In the genomic region with DNA sequence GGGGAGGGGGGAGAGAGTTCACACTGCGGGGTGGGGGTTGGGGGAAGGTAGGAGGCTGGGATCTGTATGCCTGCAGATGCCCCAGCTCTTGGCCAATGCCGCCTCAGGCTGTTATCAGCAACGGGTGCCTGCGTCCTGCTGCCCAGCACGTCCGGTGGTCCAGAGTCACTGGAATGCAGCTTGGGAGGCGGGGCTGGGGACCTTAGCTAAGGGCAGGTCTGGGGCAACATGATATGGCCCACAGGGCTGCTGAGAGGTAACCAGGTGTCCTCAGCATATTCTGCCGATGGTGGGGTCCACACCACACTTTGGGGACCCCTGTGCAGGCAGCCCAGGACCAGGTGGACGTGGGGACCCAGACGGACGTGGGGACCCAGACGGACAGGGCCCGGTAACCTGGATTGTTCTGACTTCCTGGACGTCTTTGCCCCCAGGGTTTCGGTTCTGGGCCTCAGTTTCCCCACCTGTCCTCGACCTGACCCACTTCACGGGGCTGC, we compare ENCODE assay signal across 8 cellular contexts. TPM values are rescaled to one million over a fixed set of nuclear protein-coding genes. Genes with fewer than 3 reads are reported as not detected.
A peak's percentile ranks its signal among the peaks of the same experiment; 100 is the strongest.
DNase-seq lines count a peak whose midpoint lies in the region; ATAC-seq and TF ChIP-seq lines count a peak whose summit lies in the region.

No MANE protein-coding gene starts in this region.

- peak overlapping the region; percentile 95 for H3K4me3 ChIP-seq in OCI-LY3 (ENCODE audit: low read length)
- peak overlapping the region; percentile 49 for H3K4me3 ChIP-seq in fibroblast of villous mesenchyme (ENCODE audit: low read depth, low read length)
- H3K4me3 ChIP-seq in body of pancreas: no peak overlapping the region

- H3K4me1 ChIP-seq in OCI-LY3 (ENCODE audit: low read length): peaks cover 25% of the 10 kb centered on the region
- peaks cover 44% of the 10 kb centered on the region for H3K4me1 ChIP-seq in body of pancreas

- WGBS in body of pancreas, 2 donors: 19 to 29% methylated on average over 13 to 17 of the region's 17 CpGs

- TF ChIP-seq CTCF in OCI-LY3 (IDR thresholded peaks at IDR 0.05; ENCODE audit: low read depth, low read length) (no peak), fibroblast of villous mesenchyme (IDR thresholded peaks at IDR 0.05; ENCODE audit: insufficient read depth, low read depth, low read length) (no peak), body of pancreas (IDR thresholded peaks at IDR 0.05) (no peak)

- peak overlapping the region; percentile 98 for H3K4me2 ChIP-seq in OCI-LY3 (ENCODE audit: low read length)

- H2AFZ ChIP-seq in OCI-LY3 (ENCODE audit: low read depth, low read length): no peak overlapping the region

- no peaks in the 10 kb centered on the region for H3K9me3 Mint-ChIP-seq in activated T-cell treated with anti-CD3 and anti-CD28 coated beads, Interleukin-2, amount 50 U/mL, for 24 hours
- peaks cover 0 to 6% of the 10 kb centered on the region in 2 donors for H3K9me3 Mint-ChIP-seq in stimulated activated naive B cell treated with anti-CD40 and anti-IgM and Interleukin-4, amounts not matched to agents 10 μg/mL and 1 μg/mL and 100 μg/mL, for 72 hours

- H3K27me3 ChIP-seq in OCI-LY3 (ENCODE audit: low read depth, low read length): no peaks in the 10 kb centered on the region
- peaks cover 0 to 42% of the 10 kb centered on the region in 2 donors for H3K27me3 ChIP-seq in body of pancreas

- no peak overlapping the region for H3K27ac ChIP-seq in OCI-LY3 (ENCODE audit: low read length)
- H3K27ac ChIP-seq in body of pancreas: no peak overlapping the region

- peaks cover 31% of the 10 kb centered on the region for H3K79me2 ChIP-seq in OCI-LY3 (ENCODE audit: low read length)

- no peak for TF ChIP-seq POLR2A in body of pancreas (IDR thresholded peaks at IDR 0.05)

- H3K36me3 ChIP-seq in OCI-LY3 (replicated peaks; ENCODE audit: low read depth, low read length): peaks cover 15% of the 10 kb centered on the region
- no peaks in the 10 kb centered on the region for H3K36me3 ChIP-seq in body of pancreas (replicated peaks in 1 of 2; ENCODE audit: insufficient read depth in 1 of 2, low read depth in 2 of 2)

- no peaks in the 10 kb centered on the region for H4K20me1 ChIP-seq in OCI-LY3 (ENCODE audit: insufficient read depth, low read length)

- peak overlapping the region; percentile 93 for H3K9ac ChIP-seq in OCI-LY3 (ENCODE audit: low read length)

- ATAC-seq in stimulated activated naive B cell treated with anti-CD40 and anti-IgM and Interleukin-4, amounts not matched to agents 10 μg/mL and 1 μg/mL and 100 μg/mL, for 72 hours (replicated peaks): no peak
- ATAC-seq in GM21360 (IDR thresholded peaks at IDR 0.05; ENCODE audit: unreplicated experiment) (no peak), GM18858 (IDR thresholded peaks at IDR 0.05; ENCODE audit: unreplicated experiment) (no peak), body of pancreas (no peak)

- H3K27ac Mint-ChIP-seq in activated T-cell treated with anti-CD3 and anti-CD28 coated beads, Interleukin-2, amount 50 U/mL, for 24 hours: no peak overlapping the region
- peak overlapping the region; percentile 83 for H3K27ac Mint-ChIP-seq in stimulated activated naive B cell treated with anti-CD40 and anti-IgM and Interleukin-4, amounts not matched to agents 10 μg/mL and 1 μg/mL and 100 μg/mL, for 72 hours

- peak overlapping the region; percentile 70 for H3K4me3 Mint-ChIP-seq in activated T-cell treated with anti-CD3 and anti-CD28 coated beads, Interleukin-2, amount 50 U/mL, for 24 hours
- peak overlapping the region; percentile 91 for H3K4me3 Mint-ChIP-seq in stimulated activated naive B cell treated with anti-CD40 and anti-IgM and Interleukin-4, amounts not matched to agents 10 μg/mL and 1 μg/mL and 100 μg/mL, for 72 hours

- intact Hi-C loops in body of pancreas (cut with DNase I): no loop called here

- H3K9me3 ChIP-seq in OCI-LY3 (ENCODE audit: insufficient read depth, low read length): no peaks in the 10 kb centered on the region
- H3K9me3 ChIP-seq in body of pancreas: no peaks in the 10 kb centered on the region

- no peak for DNase-seq in activated T-cell treated with anti-CD3 and anti-CD28 coated beads, Interleukin-2, amount 50 U/mL, for 24 hours
- DNase-seq in activated T-cell treated with anti-CD3 and anti-CD28 coated beads for 4 hours (no peak), fibroblast of villous mesenchyme (ENCODE audit: low read depth) (no peak), body of pancreas (no peak)
- no peak for DNase-seq in stimulated activated naive B cell treated with anti-CD40 and anti-IgM and Interleukin-4, amounts not matched to agents 10 μg/mL and 1 μg/mL and 100 μg/mL, for 72 hours

- H3K4me1 Mint-ChIP-seq in activated T-cell treated with anti-CD3 and anti-CD28 coated beads, Interleukin-2, amount 50 U/mL, for 24 hours (ENCODE audit: low read depth): peaks cover 45% of the 10 kb centered on the region
- peaks cover 33 to 50% of the 10 kb centered on the region in 2 donors for H3K4me1 Mint-ChIP-seq in stimulated activated naive B cell treated with anti-CD40 and anti-IgM and Interleukin-4, amounts not matched to agents 10 μg/mL and 1 μg/mL and 100 μg/mL, for 72 hours

- no peaks in the 10 kb centered on the region for H3K27me3 Mint-ChIP-seq in activated T-cell treated with anti-CD3 and anti-CD28 coated beads, Interleukin-2, amount 50 U/mL, for 24 hours
- no peaks in the 10 kb centered on the region for H3K27me3 Mint-ChIP-seq in stimulated activated naive B cell treated with anti-CD40 and anti-IgM and Interleukin-4, amounts not matched to agents 10 μg/mL and 1 μg/mL and 100 μg/mL, for 72 hours

- peaks cover 26% of the 10 kb centered on the region for H3K36me3 Mint-ChIP-seq in activated T-cell treated with anti-CD3 and anti-CD28 coated beads, Interleukin-2, amount 50 U/mL, for 24 hours (ENCODE audit: low read depth)
- H3K36me3 Mint-ChIP-seq in stimulated activated naive B cell treated with anti-CD40 and anti-IgM and Interleukin-4, amounts not matched to agents 10 μg/mL and 1 μg/mL and 100 μg/mL, for 72 hours: peaks cover 29 to 36% of the 10 kb centered on the region in 2 donors

RNA-seq across cellular contexts. Expression of a gene that starts 0.7 kb away (rescaled TPM):
- total RNA-seq in fibroblast of villous mesenchyme: 0.43 and 0.97 TPM in 2 replicates
- total RNA-seq in body of pancreas: 10 to 100 TPM; 13.2 to 23.4 TPM

RNA-seq across cellular contexts. Expression of a gene that starts 26.4 kb away (rescaled TPM):
- 11.2 and 13.9 TPM in 2 replicates for total RNA-seq in fibroblast of villous mesenchyme
- total RNA-seq in body of pancreas: 10 to 100 TPM; 33.7 to 87.3 TPM

RNA-seq across cellular contexts. Expression of a gene that starts 28.9 kb away (rescaled TPM):
- total RNA-seq in fibroblast of villous mesenchyme: 69.5 and 71.2 TPM in 2 replicates
- 10 to 100 TPM; 24.9 to 78.1 TPM for total RNA-seq in body of pancreas

RNA-seq across cellular contexts. Expression of a gene that starts 37.5 kb away (rescaled TPM):
- total RNA-seq in fibroblast of villous mesenchyme (254 and 337 TPM in 2 replicates), body of pancreas (100 to 1,000 TPM; 152 to 157 TPM)

RNA-seq across cellular contexts. Expression of a gene that starts 39.9 kb away (rescaled TPM):
- 508 and 544 TPM in 2 replicates for total RNA-seq in fibroblast of villous mesenchyme
- 10 to 100 TPM; 30.7 to 42.5 TPM for total RNA-seq in body of pancreas

Comparison
In these comparisons a context has a peak if more than half of its experiments do, and no peak if none do; other contexts are left out.
1. H3K4me3 ChIP-seq: peak in OCI-LY3 (single experiment) and fibroblast of villous mesenchyme (single experiment); none in body of pancreas (0 of 2).